ENCODE assay signal across 19 cellular contexts in genomic region chr22:42064629-42065028, GRCh38. TPM values are rescaled to one million over a fixed set of nuclear protein-coding genes. Genes with fewer than 3 reads are reported as not detected.
DNase-seq lines count a peak whose midpoint lies in the region; ATAC-seq, FAIRE-seq and TF ChIP-seq lines count a peak whose summit lies in the region.
"Had no signal": no experiment of that assay in that cellular context is flagged by ENCODE, and none has a peak within 500 bp of the region (broad histone marks: within the 10 kb centered on the region; RNA-seq: fewer than 3 reads in every experiment).

No MANE protein-coding gene starts in this region.

- H3K9ac ChIP-seq in H9 (ENCODE audit: extremely low read depth, insufficient read length, low read length) (no peak overlapping the region), HepG2 (ENCODE audit: insufficient read depth, low read depth, low read length) (no peak overlapping the region)

- H3K9me3 Mint-ChIP-seq in H9 (no peaks in the 10 kb centered on the region; a peak in 2 of 5 replicates), chondrocyte (ENCODE audit: low read depth) (no peaks in the 10 kb centered on the region)

- TF ChIP-seq RAD21 in HepG2 (CRISPR knock-in tag; IDR thresholded peaks at IDR 0.05), result no peak

- H2BK120ac ChIP-seq in H9 (ENCODE audit: low read depth, low read length, poor library complexity, severe bottlenecking), result no peak overlapping the region

- no peak overlapping the region for H4K91ac ChIP-seq in H9 (ENCODE audit: insufficient read length, low read depth, low read length)

- H3K4me1 ChIP-seq in H9 (ENCODE audit: insufficient read depth, low read length) (peaks cover 10% of the 10 kb centered on the region; the same call in 1 of the 2 replicates), HepG2 (ENCODE audit: insufficient read depth, low read length) (peaks cover 18% of the 10 kb centered on the region), small intestine (ENCODE audit: control insufficient read depth in 2 of 2, insufficient read depth in 1 of 2, low read depth in 1 of 2, low read length in 1 of 2) (peaks cover 0 to 2% of the 10 kb centered on the region in 2 donors), tibial nerve (peaks cover 0 to 8% (median 5%) of the 10 kb centered on the region in 4 donors)

- WGBS in H9 (ENCODE audit: extremely low coverage, insufficient read length, low lambda C conversion rate), result no CpG with 5 or more reads among the region's 1 CpG
- WGBS in HepG2 (ENCODE audit: low lambda C conversion rate), result 67% methylated on average over 1 of the region's 1 CpG
- WGBS in small intestine, 3 donors, result 12 to 70% (median 21%) methylated on average over 1 of the region's 1 CpG
- 75 to 92% methylated on average over 1 of the region's 1 CpG for WGBS in tibial nerve, 2 donors

- H2AFZ ChIP-seq in H9 (ENCODE audit: low read length) (no peak overlapping the region), HepG2 (ENCODE audit: low read length) (no peak overlapping the region)
- H2AFZ ChIP-seq: PC-9 had no signal

- H2BK5ac ChIP-seq in H9 (ENCODE audit: insufficient read length, low read length), result no peak overlapping the region

- ATAC-seq in HepG2, result peak; percentile 61

- H3K4me3 ChIP-seq in HepG2 (replicated peaks in 1 of 3; ENCODE audit: insufficient read depth in 1 of 3, low read depth in 2 of 3, low read length in 3 of 3), result no peak overlapping the region
- H3K4me3 ChIP-seq in small intestine (ENCODE audit: low read depth in 1 of 2, low read length in 2 of 2), result no peak overlapping the region
- no peak overlapping the region for H3K4me3 ChIP-seq in tibial nerve
- H3K4me3 ChIP-seq: PC-9 had no signal

- DNase-seq in H9 (no peak), chondrocyte (ENCODE audit: low spot score) (peak; percentile 8), HepG2 (ENCODE audit: low spot score) (no peak), small intestine (peak; percentile 80), cerebellar cortex (ENCODE audit: low spot score) (no peak), tibial nerve (ENCODE audit: low spot score in 2 of 2) (no peak), H4 (ENCODE audit: low spot score) (no peak)
- DNase-seq: AML-193, COR-L47, DMS153, KG1, NCI-H1436 treated with DMSO at 0.1 percent for 48 hours, NCI-H2029 treated with DMSO at 0.1 percent for 48 hours, NCI-H510A, NCI-H774, PC-9 had no signal

- H3K4me3 Mint-ChIP-seq in H9 (no peak overlapping the region; a peak in 1 of 5 replicates), chondrocyte (ENCODE audit: unreplicated experiment) (no peak overlapping the region)
- H3K4me3 Mint-ChIP-seq: CD14-positive monocyte had no signal

- CTCF ChIA-PET in HepG2 (lab: Yijun Ruan, JAX; ENCODE audit: low intra/inter-chr PET ratio, low total read pairs), result no interaction called here

- in situ Hi-C loops in HepG2 (cut with HindIII; ENCODE audit: extremely low pct_ligation_motif_present, low pct_unique_long_range_greater_than_20kb), result no loop called here

- POLR2A ChIA-PET in HepG2 (lab: Yijun Ruan, JAX), result interaction anchor here (1.6 kb wide), 1 partner anchor 14 kb away, joined by 5 read pairs; no protein-coding TSS in a partner anchor

- no peak overlapping the region for H3T11ph ChIP-seq in H9 (ENCODE audit: low read length)

- H4K8ac ChIP-seq in H9 (replicated peaks; ENCODE audit: insufficient read length, low read depth, low read length), result no peak overlapping the region

- H2AK5ac ChIP-seq in H9 (ENCODE audit: insufficient read length, low read length), result no peak overlapping the region

- intact Hi-C loops in HepG2 (cut with micrococcal nuclease; ENCODE audit: unreplicated experiment), result no loop called here

- H2BK15ac ChIP-seq in H9 (ENCODE audit: low read depth, low read length), result no peak overlapping the region

- no peak overlapping the region for H3K14ac ChIP-seq in H9 (ENCODE audit: insufficient read depth, low read length)

- BruUV-seq in HepG2 (replicated peaks; lab: Mats Ljungman, UMichigan), result no TSS peak

- H3K4me2 ChIP-seq in H9 (ENCODE audit: insufficient read depth, insufficient read length, low read length), result peak overlapping the region; percentile 10
- no peak overlapping the region; the same call in 1 of the 2 replicates for H3K4me2 ChIP-seq in HepG2 (ENCODE audit: low read depth, low read length)
- H3K4me2 ChIP-seq: PC-9 had no signal

- H3K27ac ChIP-seq in H9 (ENCODE audit: insufficient read length, low read depth, low read length), result peak overlapping the region; percentile 33
- peak overlapping the region; percentile 14 for H3K27ac ChIP-seq in HepG2 (ENCODE audit: extremely low read length, insufficient read depth, low read length)
- peak overlapping the region in 1 of 2 donors; percentile 29 for H3K27ac ChIP-seq in small intestine (ENCODE audit: low read depth in 1 of 2, low read length in 1 of 2)
- H3K27ac ChIP-seq in tibial nerve, result no peak overlapping the region
- H3K27ac ChIP-seq: HL-60, PC-9 had no signal

- H3K36me3 Mint-ChIP-seq in H9 (ENCODE audit: insufficient read depth in 1 of 3, low read depth in 3 of 3), result peaks cover 30 to 64% (median 55%) of the 10 kb centered on the region in 3 experiments
- H3K36me3 Mint-ChIP-seq in chondrocyte (ENCODE audit: low read depth), result peaks cover 18% of the 10 kb centered on the region

- no peak overlapping the region for H3K56ac ChIP-seq in H9 (ENCODE audit: insufficient read length, low read depth, low read length)

- no peak overlapping the region for H3K4ac ChIP-seq in H9 (ENCODE audit: low read depth, low read length)

- no peak overlapping the region for H4K5ac ChIP-seq in H9 (ENCODE audit: insufficient read length, low read depth, low read length)

- no peaks in the 10 kb centered on the region for H3K9me3 ChIP-seq in H9 (ENCODE audit: control insufficient read depth, low read depth, low read length)
- H3K9me3 ChIP-seq in HepG2 (ENCODE audit: low read length), result no peaks in the 10 kb centered on the region
- H3K9me3 ChIP-seq in small intestine (ENCODE audit: control insufficient read depth, low read depth), result no peaks in the 10 kb centered on the region
- no peaks in the 10 kb centered on the region for H3K9me3 ChIP-seq in tibial nerve

- TF ChIP-seq POLR2A in HepG2 (IDR thresholded peaks at IDR 0.05; ENCODE audit: insufficient read depth in 1 of 2, low read depth in 2 of 2, low read length in 2 of 2) (no peak), tibial nerve (IDR thresholded peaks at IDR 0.05) (no peak)

- H3K79me1 ChIP-seq in H9 (ENCODE audit: insufficient read depth, low read depth, low read length, poor library complexity, severe bottlenecking), result no peaks in the 10 kb centered on the region

- H3K23me2 ChIP-seq in H9 (ENCODE audit: insufficient read length, low read depth, low read length, poor library complexity, severe bottlenecking), result no peaks in the 10 kb centered on the region

- H2BK12ac ChIP-seq in H9 (ENCODE audit: insufficient read length, low read depth, low read length), result no peak overlapping the region

- no peaks in the 10 kb centered on the region; the same call in 1 of the 2 replicates for H3K27me3 Mint-ChIP-seq in H9 (ENCODE audit: low read depth)
- no peaks in the 10 kb centered on the region for H3K27me3 Mint-ChIP-seq in chondrocyte (ENCODE audit: low read depth)

- FAIRE-seq in HepG2 (lab: Jason Lieb, UNC), result no peak
- FAIRE-seq in small intestine (lab: Jason Lieb, UNC), result no peak
- FAIRE-seq: GM12892 had no signal

- no peaks in the 10 kb centered on the region for H3K79me2 ChIP-seq in H9 (ENCODE audit: insufficient read depth, low read length)
- no peaks in the 10 kb centered on the region for H3K79me2 ChIP-seq in HepG2 (ENCODE audit: insufficient read depth, low read length)

- H2BK20ac ChIP-seq in H9 (ENCODE audit: low read depth, low read length, poor library complexity, severe bottlenecking), result no peak overlapping the region

- no peak overlapping the region for H3K27ac Mint-ChIP-seq in H9
- no peak overlapping the region for H3K27ac Mint-ChIP-seq in chondrocyte (ENCODE audit: unreplicated experiment)

- H3K4me1 Mint-ChIP-seq in H9 (peaks cover 14 to 18% of the 10 kb centered on the region in 2 experiments), chondrocyte (ENCODE audit: low read depth) (no peaks in the 10 kb centered on the region)

- no peak for TF ChIP-seq CTCF in H9 (conservative IDR thresholded peaks at IDR 0.05)
- no peak for TF ChIP-seq CTCF in chondrocyte (IDR thresholded peaks at IDR 0.05)
- no peak for TF ChIP-seq CTCF in HepG2 (CRISPR knock-in tag; IDR thresholded peaks at IDR 0.05)
- no peak for TF ChIP-seq CTCF in tibial nerve (IDR thresholded peaks at IDR 0.05)

- H3K18ac ChIP-seq in H9 (ENCODE audit: insufficient read length, low read depth, low read length), result no peak overlapping the region

- no peak overlapping the region for H3K23ac ChIP-seq in H9 (ENCODE audit: insufficient read length, low read depth, low read length)

- TF ChIP-seq EP300 in HepG2 (IDR thresholded peaks at IDR 0.05; ENCODE audit: low read depth in 2 of 2, low read length in 2 of 2), result no peak
- no peak for TF ChIP-seq EP300 in HepG2 (CRISPR knock-in tag; IDR thresholded peaks at IDR 0.05; ENCODE audit: borderline replicate concordance)
- TF ChIP-seq EP300 in tibial nerve (IDR thresholded peaks at IDR 0.05), result no peak

- H3K27me3 ChIP-seq in H9 (ENCODE audit: insufficient read depth, low read length) (no peaks in the 10 kb centered on the region), HepG2 (ENCODE audit: control insufficient read depth in 1 of 2, insufficient read depth in 2 of 2, low read length in 2 of 2) (no peaks in the 10 kb centered on the region), small intestine (ENCODE audit: control insufficient read depth in 2 of 2, insufficient read depth in 2 of 2, low read length in 2 of 2) (no peaks in the 10 kb centered on the region), tibial nerve (no peaks in the 10 kb centered on the region)

- H3K36me3 ChIP-seq in HepG2 (replicated peaks in 1 of 2; ENCODE audit: control insufficient read depth in 1 of 2, insufficient read depth in 2 of 2, low read length in 2 of 2), result peaks cover 8 to 12% of the 10 kb centered on the region in 2 experiments; a peak in 4 of 5 replicates
- peaks cover 4 to 23% of the 10 kb centered on the region in 2 donors for H3K36me3 ChIP-seq in small intestine (ENCODE audit: control insufficient read depth in 2 of 2, insufficient read depth in 2 of 2, low read length in 2 of 2)
- H3K36me3 ChIP-seq in tibial nerve, result peaks cover 0 to 90% (median 14%) of the 10 kb centered on the region in 3 donors

- H4K20me1 ChIP-seq in H9 (ENCODE audit: control insufficient read depth, insufficient read depth, insufficient read length), result peaks cover 1% of the 10 kb centered on the region
- no peaks in the 10 kb centered on the region for H4K20me1 ChIP-seq in HepG2 (ENCODE audit: insufficient read depth, low read length)

RNA-seq across cellular contexts. Expression of gene NAGA, which starts 6.0 kb away (rescaled TPM):
- 16.1 and 16.6 TPM in 2 replicates for total RNA-seq in H9 (2021)
- 17.1 to 20.2 TPM (median 18.9 TPM) in 3 replicates for total RNA-seq in chondrocyte
- 9.1 and 15.1 TPM in 2 replicates for total RNA-seq in HepG2 (2016; rRNA removed; fragmentation: Illumina TruSeq; extraction: Trizol)
- 1.9 and 2.2 TPM in 2 replicates for total RNA-seq in HepG2 (2016; cell fraction: cytosol; rRNA removed; fragmentation: Illumina TruSeq; extraction: Trizol; ENCODE audit: low read depth)
- 8.3 and 15.3 TPM in 2 replicates for total RNA-seq in HepG2 (2016; cell fraction: insoluble cytoplasmic fraction; rRNA removed; fragmentation: Illumina TruSeq; extraction: Trizol)
- total RNA-seq in HepG2 (2016; cell fraction: membrane; rRNA removed; fragmentation: Illumina TruSeq; extraction: Trizol), result 6.5 and 6.8 TPM in 2 replicates
- total RNA-seq in HepG2 (2016; cell fraction: nucleus; rRNA removed; fragmentation: Illumina TruSeq; extraction: Trizol), result 11.0 and 13.5 TPM in 2 replicates
- 23.4 and 25.7 TPM in 2 replicates for polyA plus RNA-seq in HepG2 (2011; rRNA removed)
- 17.5 and 21.7 TPM in 2 replicates for polyA plus RNA-seq in HepG2 (2011; cell fraction: cytosol; rRNA removed)
- 14.8 and 15.8 TPM in 2 replicates for polyA plus RNA-seq in HepG2 (2011; cell fraction: nucleus; rRNA removed)
- 13.6 and 14.8 TPM in 2 replicates for polyA plus RNA-seq in HepG2 (2012)
- 2.2 and 3.3 TPM in 2 replicates for polyA plus RNA-seq in HepG2 (2016; cell fraction: cytosol; fragmentation: Illumina TruSeq; extraction: Trizol; ENCODE audit: low read depth)
- 8.7 and 9.7 TPM in 2 replicates for polyA plus RNA-seq in HepG2 (2016; cell fraction: insoluble cytoplasmic fraction; fragmentation: Illumina TruSeq; extraction: Trizol; ENCODE audit: low read depth)
- 5.7 and 7.6 TPM in 2 replicates for polyA plus RNA-seq in HepG2 (2016; cell fraction: membrane; fragmentation: Illumina TruSeq; extraction: Trizol; ENCODE audit: low read depth)
- polyA plus RNA-seq in HepG2 (2016; cell fraction: nucleus; fragmentation: Illumina TruSeq; extraction: Trizol; ENCODE audit: insufficient read depth, low read depth), result 18.7 and 20.1 TPM in 2 replicates
- 47.7 and 73.3 TPM in 2 replicates for polyA minus RNA-seq in HepG2 (2011; rRNA and poly(A)+ RNA removed; ENCODE audit: low replicate concordance)
- polyA minus RNA-seq in HepG2 (2011; cell fraction: cytosol; rRNA and poly(A)+ RNA removed), result 10.8 and 14.8 TPM in 2 replicates
- polyA minus RNA-seq in HepG2 (2011; cell fraction: nucleus; rRNA and poly(A)+ RNA removed), result 8.0 and 9.1 TPM in 2 replicates
- 10 to 100 TPM in 2 of 3 donors, 1 to 10 TPM in 1; 8.7 to 19.9 (median 14.3) TPM for polyA plus RNA-seq in small intestine
- 10 to 100 TPM; 19.9 to 32.9 (median 30.0) TPM for total RNA-seq in tibial nerve
- total RNA-seq in H4 (2014; rRNA removed; shearing (Covaris generic)), result 28.0 and 29.8 TPM in 2 replicates

RNA-seq across cellular contexts. Expression of gene PHETA2, which starts 9.4 kb away (rescaled TPM):
- total RNA-seq in H9 (2021) (2.6 and 3.2 TPM in 2 replicates), chondrocyte (1.4 to 2.2 TPM in 2 of 3 replicates, not detected in the other), HepG2 (2016; rRNA removed; fragmentation: Illumina TruSeq; extraction: Trizol) (0.07 TPM in 1 of 2 replicates, not detected in the other), tibial nerve (10 to 100 TPM; 13.5 to 21.8 (median 16.0) TPM)
- total RNA-seq in HepG2 (2016; cell fraction: cytosol; rRNA removed; fragmentation: Illumina TruSeq; extraction: Trizol; ENCODE audit: low read depth), result not detected in 2 replicates
- total RNA-seq in HepG2 (2016; cell fraction: insoluble cytoplasmic fraction; rRNA removed; fragmentation: Illumina TruSeq; extraction: Trizol), result not detected in 2 replicates
- not detected in 2 replicates for total RNA-seq in HepG2 (2016; cell fraction: membrane; rRNA removed; fragmentation: Illumina TruSeq; extraction: Trizol)
- not detected in 2 replicates for total RNA-seq in HepG2 (2016; cell fraction: nucleus; rRNA removed; fragmentation: Illumina TruSeq; extraction: Trizol)
- polyA plus RNA-seq in HepG2 (2011; rRNA removed) (not detected in 2 replicates), small intestine (1 to 10 TPM; 4.9 to 9.6 (median 8.9) TPM)
- not detected in 2 replicates for polyA plus RNA-seq in HepG2 (2011; cell fraction: cytosol; rRNA removed)
- 0.05 and 0.08 TPM in 2 replicates for polyA plus RNA-seq in HepG2 (2011; cell fraction: nucleus; rRNA removed)
- polyA plus RNA-seq in HepG2 (2012), result 0.07 TPM in 1 of 2 replicates, not detected in the other
- polyA plus RNA-seq in HepG2 (2016; cell fraction: cytosol; fragmentation: Illumina TruSeq; extraction: Trizol; ENCODE audit: low read depth), result not detected in 2 replicates
- polyA plus RNA-seq in HepG2 (2016; cell fraction: insoluble cytoplasmic fraction; fragmentation: Illumina TruSeq; extraction: Trizol; ENCODE audit: low read depth), result not detected in 2 replicates
- polyA plus RNA-seq in HepG2 (2016; cell fraction: membrane; fragmentation: Illumina TruSeq; extraction: Trizol; ENCODE audit: low read depth), result not detected in 2 replicates
- not detected in 2 replicates for polyA plus RNA-seq in HepG2 (2016; cell fraction: nucleus; fragmentation: Illumina TruSeq; extraction: Trizol; ENCODE audit: insufficient read depth, low read depth)
- 4.0 TPM in 1 of 2 replicates, not detected in the other for polyA minus RNA-seq in HepG2 (2011; rRNA and poly(A)+ RNA removed; ENCODE audit: low replicate concordance)
- not detected in 2 replicates for polyA minus RNA-seq in HepG2 (2011; cell fraction: cytosol; rRNA and poly(A)+ RNA removed)
- 0.25 and 0.39 TPM in 2 replicates for polyA minus RNA-seq in HepG2 (2011; cell fraction: nucleus; rRNA and poly(A)+ RNA removed)
- not detected in 2 replicates for total RNA-seq in H4 (2014; rRNA removed; shearing (Covaris generic))

RNA-seq across cellular contexts. Expression of gene SMDT1, which starts 14.9 kb away (rescaled TPM):
- total RNA-seq in H9 (2021) (44.8 and 45.0 TPM in 2 replicates), chondrocyte (54.1 to 56.1 TPM (median 55.0 TPM) in 3 replicates), HepG2 (2016; rRNA removed; fragmentation: Illumina TruSeq; extraction: Trizol) (8.3 and 13.3 TPM in 2 replicates), tibial nerve (10 to 100 TPM; 14.1 to 61.8 (median 21.5) TPM)
- total RNA-seq in HepG2 (2016; cell fraction: cytosol; rRNA removed; fragmentation: Illumina TruSeq; extraction: Trizol; ENCODE audit: low read depth), result 5.6 and 7.0 TPM in 2 replicates
- 6.8 and 9.3 TPM in 2 replicates for total RNA-seq in HepG2 (2016; cell fraction: insoluble cytoplasmic fraction; rRNA removed; fragmentation: Illumina TruSeq; extraction: Trizol)
- total RNA-seq in HepG2 (2016; cell fraction: membrane; rRNA removed; fragmentation: Illumina TruSeq; extraction: Trizol), result 17.0 and 23.0 TPM in 2 replicates
- 5.7 and 6.8 TPM in 2 replicates for total RNA-seq in HepG2 (2016; cell fraction: nucleus; rRNA removed; fragmentation: Illumina TruSeq; extraction: Trizol)
- polyA plus RNA-seq in HepG2 (2011; rRNA removed) (26.6 and 32.8 TPM in 2 replicates), small intestine (100 to 1,000 TPM; 103 to 304 (median 164) TPM)
- polyA plus RNA-seq in HepG2 (2011; cell fraction: cytosol; rRNA removed), result 47.7 and 50.1 TPM in 2 replicates
- polyA plus RNA-seq in HepG2 (2011; cell fraction: nucleus; rRNA removed), result 14.7 and 19.6 TPM in 2 replicates
- 71.3 and 72.4 TPM in 2 replicates for polyA plus RNA-seq in HepG2 (2012)
- 125 and 160 TPM in 2 replicates for polyA plus RNA-seq in HepG2 (2016; cell fraction: cytosol; fragmentation: Illumina TruSeq; extraction: Trizol; ENCODE audit: low read depth)
- 51.2 and 59.0 TPM in 2 replicates for polyA plus RNA-seq in HepG2 (2016; cell fraction: insoluble cytoplasmic fraction; fragmentation: Illumina TruSeq; extraction: Trizol; ENCODE audit: low read depth)
- polyA plus RNA-seq in HepG2 (2016; cell fraction: membrane; fragmentation: Illumina TruSeq; extraction: Trizol; ENCODE audit: low read depth), result 114 and 133 TPM in 2 replicates
- polyA plus RNA-seq in HepG2 (2016; cell fraction: nucleus; fragmentation: Illumina TruSeq; extraction: Trizol; ENCODE audit: insufficient read depth, low read depth), result 38.0 and 39.5 TPM in 2 replicates
- 9.6 and 10.3 TPM in 2 replicates for polyA minus RNA-seq in HepG2 (2011; rRNA and poly(A)+ RNA removed; ENCODE audit: low replicate concordance)
- 9.8 and 10.2 TPM in 2 replicates for polyA minus RNA-seq in HepG2 (2011; cell fraction: cytosol; rRNA and poly(A)+ RNA removed)
- polyA minus RNA-seq in HepG2 (2011; cell fraction: nucleus; rRNA and poly(A)+ RNA removed), result 8.1 and 15.5 TPM in 2 replicates
- total RNA-seq in H4 (2014; rRNA removed; shearing (Covaris generic)), result 4.0 and 7.1 TPM in 2 replicates

RNA-seq across cellular contexts. Expression of gene NDUFA6, which starts 25.9 kb away (rescaled TPM):
- total RNA-seq in H9 (2021) (91.7 and 102 TPM in 2 replicates), chondrocyte (62.2 to 70.7 TPM (median 66.3 TPM) in 3 replicates), HepG2 (2016; rRNA removed; fragmentation: Illumina TruSeq; extraction: Trizol) (87.8 and 107 TPM in 2 replicates), tibial nerve (10 to 100 TPM; 28.2 to 54.6 (median 44.9) TPM)
- 30.3 and 32.0 TPM in 2 replicates for total RNA-seq in HepG2 (2016; cell fraction: cytosol; rRNA removed; fragmentation: Illumina TruSeq; extraction: Trizol; ENCODE audit: low read depth)
- total RNA-seq in HepG2 (2016; cell fraction: insoluble cytoplasmic fraction; rRNA removed; fragmentation: Illumina TruSeq; extraction: Trizol), result 97.5 and 126 TPM in 2 replicates
- total RNA-seq in HepG2 (2016; cell fraction: membrane; rRNA removed; fragmentation: Illumina TruSeq; extraction: Trizol), result 35.9 and 38.9 TPM in 2 replicates
- 42.2 and 49.2 TPM in 2 replicates for total RNA-seq in HepG2 (2016; cell fraction: nucleus; rRNA removed; fragmentation: Illumina TruSeq; extraction: Trizol)
- polyA plus RNA-seq in HepG2 (2011; rRNA removed) (64.4 and 68.5 TPM in 2 replicates), small intestine (100 to 1,000 TPM; 128 to 258 (median 174) TPM)
- 57.0 and 63.1 TPM in 2 replicates for polyA plus RNA-seq in HepG2 (2011; cell fraction: cytosol; rRNA removed)
- polyA plus RNA-seq in HepG2 (2011; cell fraction: nucleus; rRNA removed), result 12.8 and 16.1 TPM in 2 replicates
- polyA plus RNA-seq in HepG2 (2012), result 89.3 and 94.8 TPM in 2 replicates
- polyA plus RNA-seq in HepG2 (2016; cell fraction: cytosol; fragmentation: Illumina TruSeq; extraction: Trizol; ENCODE audit: low read depth), result 38.8 and 39.9 TPM in 2 replicates
- 148 TPM in 2 replicates for polyA plus RNA-seq in HepG2 (2016; cell fraction: insoluble cytoplasmic fraction; fragmentation: Illumina TruSeq; extraction: Trizol; ENCODE audit: low read depth)
- 33.5 and 37.6 TPM in 2 replicates for polyA plus RNA-seq in HepG2 (2016; cell fraction: membrane; fragmentation: Illumina TruSeq; extraction: Trizol; ENCODE audit: low read depth)
- polyA plus RNA-seq in HepG2 (2016; cell fraction: nucleus; fragmentation: Illumina TruSeq; extraction: Trizol; ENCODE audit: insufficient read depth, low read depth), result 91.1 and 93.0 TPM in 2 replicates
- polyA minus RNA-seq in HepG2 (2011; rRNA and poly(A)+ RNA removed; ENCODE audit: low replicate concordance), result 16.6 and 26.0 TPM in 2 replicates
- polyA minus RNA-seq in HepG2 (2011; cell fraction: cytosol; rRNA and poly(A)+ RNA removed), result 16.4 and 21.7 TPM in 2 replicates
- polyA minus RNA-seq in HepG2 (2011; cell fraction: nucleus; rRNA and poly(A)+ RNA removed), result 16.2 and 17.2 TPM in 2 replicates
- 138 and 164 TPM in 2 replicates for total RNA-seq in H4 (2014; rRNA removed; shearing (Covaris generic))

Comparison
In these comparisons a context has a peak if more than half of its experiments do, and no peak if none do; other contexts are left out.
1. DNase-seq: peak in chondrocyte (single experiment) and small intestine (single experiment); none in H9 (single experiment), HepG2 (single experiment), cerebellar cortex (single experiment), tibial nerve (0 of 2) and H4 (single experiment).
2. H3K27ac ChIP-seq: peak in H9 (single experiment) and HepG2 (single experiment); none in tibial nerve (0 of 4).